Comparison of ENCODE assay signal across 8 cellular contexts in genomic region chr5:474826-475661, GRCh38. TPM values are rescaled to one million over a fixed set of nuclear protein-coding genes. Genes with fewer than 3 reads are reported as not detected.
A peak's percentile ranks its signal among the peaks of the same experiment; 100 is the strongest.
DNase-seq lines count a peak whose midpoint lies in the region; ATAC-seq and TF ChIP-seq lines count a peak whose summit lies in the region.

No MANE protein-coding gene starts in this region.

- peaks cover 26 to 81% (median 64%) of the 10 kb centered on the region in 10 experiments for H3K4me1 ChIP-seq in BLaER1 treated with 17β-estradiol and CSF1 and Interleukin-3, amounts not matched to agents 10 nM and 100 nM
- H3K4me1 ChIP-seq in HUES64 (ENCODE audit: insufficient read depth, low read length): no peaks in the 10 kb centered on the region

- H3K4me2 ChIP-seq in BLaER1 treated with 17β-estradiol and CSF1 and Interleukin-3, amounts not matched to agents 10 nM and 100 nM: peak overlapping the region in 9 of 11 experiments; percentile 18 to 51 (median 31); a peak in 13 of 22 replicates

- no peaks in the 10 kb centered on the region for H3K9me3 ChIP-seq in BLaER1 treated with 17β-estradiol and CSF1 and Interleukin-3, amounts not matched to agents 10 nM and 100 nM (replicated peaks in 1 of 11)
- H3K9me3 ChIP-seq in HUES64 (ENCODE audit: insufficient read depth, low read depth, low read length): no peaks in the 10 kb centered on the region

- H3K27ac Mint-ChIP-seq in central memory CD8-positive, alpha-beta T cell (ENCODE audit: low read depth): no peak overlapping the region
- H3K27ac Mint-ChIP-seq in mesothelial cell of epicardium: no peak overlapping the region

- H3K4me3 Mint-ChIP-seq in central memory CD8-positive, alpha-beta T cell: peak overlapping the region; percentile 82
- peak overlapping the region; percentile 60 for H3K4me3 Mint-ChIP-seq in mesothelial cell of epicardium

- WGBS in HUES64: 21% methylated on average over 50 of the region's 50 CpGs

- H3K4me1 Mint-ChIP-seq in central memory CD8-positive, alpha-beta T cell: peaks cover 14% of the 10 kb centered on the region
- peaks cover 16% of the 10 kb centered on the region for H3K4me1 Mint-ChIP-seq in mesothelial cell of epicardium

- peaks cover 8% of the 10 kb centered on the region for H3K36me3 Mint-ChIP-seq in central memory CD8-positive, alpha-beta T cell (ENCODE audit: insufficient read depth)
- H3K36me3 Mint-ChIP-seq in mesothelial cell of epicardium: no peaks in the 10 kb centered on the region

- H3K27ac ChIP-seq in BLaER1 treated with 17β-estradiol and CSF1 and Interleukin-3, amounts not matched to agents 10 nM and 100 nM: no peak overlapping the region
- no peak overlapping the region for H3K27ac ChIP-seq in HUES64 (ENCODE audit: low read depth, low read length)

- H3K4me3 ChIP-seq in BLaER1 treated with 17β-estradiol and CSF1 and Interleukin-3, amounts not matched to agents 10 nM and 100 nM: peak overlapping the region in 1 of 10 experiments; percentile 40; a peak in 2 of 20 replicates
- peak overlapping the region; percentile 53 for H3K4me3 ChIP-seq in HUES64 (ENCODE audit: low read length)

- no peak for DNase-seq in central memory CD8-positive, alpha-beta T cell (ENCODE audit: low spot score in 2 of 2)
- DNase-seq in mesothelial cell of epicardium (ENCODE audit: low spot score in 2 of 2, unreplicated experiment in 2 of 2): no peak
- DNase-seq in AG08396 (ENCODE audit: low spot score): no peak
- DNase-seq in HPDE6-E6E7 (ENCODE audit: extremely low spot score): no peak
- DNase-seq in head of caudate nucleus: no peak

- peaks cover 16 to 82% (median 72%) of the 10 kb centered on the region in 11 experiments; a peak in 20 of 22 replicates for H4K20me1 ChIP-seq in BLaER1 treated with 17β-estradiol and CSF1 and Interleukin-3, amounts not matched to agents 10 nM and 100 nM

- H3K9me3 Mint-ChIP-seq in central memory CD8-positive, alpha-beta T cell: no peaks in the 10 kb centered on the region
- no peaks in the 10 kb centered on the region for H3K9me3 Mint-ChIP-seq in mesothelial cell of epicardium

- peaks cover 40 to 67% (median 56%) of the 10 kb centered on the region in 11 experiments for H3K27me3 ChIP-seq in BLaER1 treated with 17β-estradiol and CSF1 and Interleukin-3, amounts not matched to agents 10 nM and 100 nM
- peaks cover 48% of the 10 kb centered on the region for H3K27me3 ChIP-seq in HUES64 (ENCODE audit: insufficient read depth, low read length)

- H3K9ac ChIP-seq in BLaER1 treated with 17β-estradiol and CSF1 and Interleukin-3, amounts not matched to agents 10 nM and 100 nM: no peak overlapping the region
- no peak overlapping the region; the same call in 1 of the 2 replicates for H3K9ac ChIP-seq in HUES64 (ENCODE audit: low read depth, low read length)

- no peak for TF ChIP-seq CTCF in mesothelial cell of epicardium (IDR thresholded peaks at IDR 0.05; ENCODE audit: unreplicated experiment)

- H3K27me3 Mint-ChIP-seq in central memory CD8-positive, alpha-beta T cell: peaks cover 46% of the 10 kb centered on the region
- peaks cover 41% of the 10 kb centered on the region for H3K27me3 Mint-ChIP-seq in mesothelial cell of epicardium (ENCODE audit: low read depth)

- peaks cover 3 to 15% (median 12%) of the 10 kb centered on the region in 11 experiments; a peak in 20 of 22 replicates for H3K36me3 ChIP-seq in BLaER1 treated with 17β-estradiol and CSF1 and Interleukin-3, amounts not matched to agents 10 nM and 100 nM
- no peaks in the 10 kb centered on the region for H3K36me3 ChIP-seq in HUES64 (ENCODE audit: insufficient read depth, low read length)

- ATAC-seq in central memory CD8-positive, alpha-beta T cell (replicated peaks; ENCODE audit: extremely low read depth, poor library complexity, severe bottlenecking): no peak
- no peak for ATAC-seq in GM19463 (IDR thresholded peaks at IDR 0.05; ENCODE audit: unreplicated experiment)

- intact Hi-C loops in head of caudate nucleus (cut with DNase I): loop anchor here (5.0 to 10.0 kb wide), 2 partner anchors 142 to 420 kb away; partner anchors contain the start of genes BRD9 and TRIP13

RNA-seq across cellular contexts. Expression of gene EXOC3, which starts 32.1 kb away (rescaled TPM):
- 28.1 TPM for polyA plus RNA-seq in HUES64 (2013, experiment 1 of 2)
- 26.7 TPM for polyA plus RNA-seq in HUES64 (2013, experiment 2 of 2)
- total RNA-seq in mesothelial cell of epicardium: 70.4 to 73.5 TPM (median 71.2 TPM) in 3 replicates

RNA-seq across cellular contexts. Expression of gene SLC9A3, which starts 49.2 kb away (rescaled TPM):
- polyA plus RNA-seq in HUES64 (2013, experiment 1 of 2): 0.55 TPM
- 0.70 TPM for polyA plus RNA-seq in HUES64 (2013, experiment 2 of 2)
- total RNA-seq in mesothelial cell of epicardium: 1.9 to 2.4 TPM (median 2.3 TPM) in 3 replicates
